ENCODE assay signal across 2 cellular contexts in genomic region chr11:45333023-45333422, GRCh38.
TF ChIP-seq lines count a peak whose summit lies in the region.

No MANE protein-coding gene starts in this region.

TF ChIP-seq in HepG2, 621 proteins besides CTCF, POLR2A, EP300 and RAD21:
- TF ChIP-seq, protein P1, sequence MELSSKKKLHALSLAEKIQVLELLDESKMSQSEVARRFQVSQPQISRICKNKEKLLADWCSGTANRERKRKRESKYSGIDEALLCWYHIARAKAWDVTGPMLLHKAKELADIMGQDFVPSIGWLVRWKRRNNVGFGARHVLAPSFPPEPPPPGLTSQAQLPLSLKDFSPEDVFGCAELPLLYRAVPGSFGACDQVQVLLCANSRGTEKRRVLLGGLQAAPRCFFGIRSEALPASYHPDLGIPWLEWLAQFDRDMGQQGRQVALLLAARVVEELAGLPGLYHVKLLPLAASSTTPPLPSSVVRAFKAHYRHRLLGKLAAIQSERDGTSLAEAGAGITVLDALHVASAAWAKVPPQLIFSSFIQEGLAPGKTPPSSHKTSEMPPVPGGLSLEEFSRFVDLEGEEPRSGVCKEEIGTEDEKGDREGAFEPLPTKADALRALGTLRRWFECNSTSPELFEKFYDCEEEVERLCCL (CRISPR knock-in tag; IDR thresholded peaks at IDR 0.05; ENCODE audit: borderline replicate concordance) = no peak
- TF ChIP-seq CREBL2 (CRISPR knock-in tag; IDR thresholded peaks at IDR 0.05; ENCODE audit: borderline replicate concordance) = no peak
- TF ChIP-seq SRY (CRISPR knock-in tag; IDR thresholded peaks at IDR 0.05) = no peak
- no peak for TF ChIP-seq HNF4A (CRISPR knock-in tag; IDR thresholded peaks at IDR 0.05)
- TF ChIP-seq RORA (CRISPR knock-in tag; IDR thresholded peaks at IDR 0.05) = no peak
- TF ChIP-seq HES4 (CRISPR knock-in tag; IDR thresholded peaks at IDR 0.05; ENCODE audit: borderline replicate concordance) = no peak
- no peak for TF ChIP-seq KMT2A (CRISPR knock-in tag; IDR thresholded peaks at IDR 0.05)
- TF ChIP-seq ZNF781 (CRISPR knock-in tag; IDR thresholded peaks at IDR 0.05; ENCODE audit: borderline replicate concordance, not compliant biosample characterization) = no peak
- TF ChIP-seq, protein P2, sequence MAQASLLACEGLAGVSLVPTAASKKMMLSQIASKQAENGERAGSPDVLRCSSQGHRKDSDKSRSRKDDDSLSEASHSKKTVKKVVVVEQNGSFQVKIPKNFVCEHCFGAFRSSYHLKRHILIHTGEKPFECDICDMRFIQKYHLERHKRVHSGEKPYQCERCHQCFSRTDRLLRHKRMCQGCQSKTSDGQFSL (CRISPR knock-in tag; IDR thresholded peaks at IDR 0.05) = no peak
- no peak for TF ChIP-seq ZNF329 (CRISPR knock-in tag; IDR thresholded peaks at IDR 0.05; ENCODE audit: low read depth)
- no peak for TF ChIP-seq ARNTL (CRISPR knock-in tag; IDR thresholded peaks at IDR 0.05)
- no peak for TF ChIP-seq NFE2 (CRISPR knock-in tag; IDR thresholded peaks at IDR 0.05)

TF ChIP-seq in WTC11, 78 proteins besides CTCF, POLR2A, EP300 and RAD21:
- no peak for TF ChIP-seq JUN (CRISPR knock-in tag; IDR thresholded peaks at IDR 0.05)
- no peak for TF ChIP-seq SMAD3 (CRISPR knock-in tag; IDR thresholded peaks at IDR 0.05; ENCODE audit: borderline replicate concordance)
- no peak for TF ChIP-seq PRDM15 (CRISPR knock-in tag; IDR thresholded peaks at IDR 0.05)
- no peak for TF ChIP-seq NFYB (CRISPR knock-in tag; conservative IDR thresholded peaks at IDR 0.05; ENCODE audit: low read depth)
- TF ChIP-seq NFE2L1 (CRISPR knock-in tag; IDR thresholded peaks at IDR 0.05) = no peak
- TF ChIP-seq NR1H2 (CRISPR knock-in tag; IDR thresholded peaks at IDR 0.05) = no peak
- TF ChIP-seq MYBL2 (CRISPR knock-in tag; IDR thresholded peaks at IDR 0.05) = no peak
